In the genomic region with DNA sequence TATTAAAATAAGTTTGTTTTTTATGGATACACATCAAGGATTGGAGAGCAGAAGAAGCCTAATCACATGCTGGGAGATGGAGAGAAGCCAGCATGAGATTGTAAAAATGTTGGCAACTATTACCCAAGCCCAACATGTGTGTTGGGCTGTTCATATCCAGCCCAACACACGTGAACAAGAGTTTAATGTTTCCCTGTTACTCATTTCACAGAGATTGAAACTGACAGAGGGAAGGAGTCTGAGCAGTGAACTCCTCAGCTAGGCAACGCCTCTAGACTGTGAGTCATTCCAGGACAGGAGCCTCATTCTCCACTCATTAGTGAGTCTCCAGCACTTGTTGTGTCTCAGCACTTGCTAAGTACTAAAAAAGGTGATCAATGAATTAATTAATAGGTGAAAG, we compare ENCODE assay signal across 9 cellular contexts. TPM values are rescaled to one million over a fixed set of nuclear protein-coding genes. Genes with fewer than 3 reads are reported as not detected.
DNase-seq lines count a peak whose midpoint lies in the region; ATAC-seq, FAIRE-seq and TF ChIP-seq lines count a peak whose summit lies in the region.
"Had no signal": no experiment of that assay in that cellular context is flagged by ENCODE, and none has a peak within 500 bp of the region (broad histone marks: within the 10 kb centered on the region; RNA-seq: fewer than 3 reads in every experiment).

No MANE protein-coding gene starts in this region.

- H3K4me1 ChIP-seq in left lung (no peaks in the 10 kb centered on the region), kidney (ENCODE audit: control insufficient read depth in 1 of 2, insufficient read depth in 1 of 2, low read depth in 1 of 2, low read length in 2 of 2) (no peaks in the 10 kb centered on the region)

- no peak overlapping the region for H3K9ac ChIP-seq in kidney (ENCODE audit: low read length in 2 of 2)

- no peaks in the 10 kb centered on the region for H3K27me3 ChIP-seq in MG63
- no peaks in the 10 kb centered on the region for H3K27me3 ChIP-seq in left lung

- H3K4me3 ChIP-seq in MG63 (no peak overlapping the region), left lung (no peak overlapping the region), kidney (ENCODE audit: low read length in 2 of 2) (no peak overlapping the region)

- H3K27ac ChIP-seq in left lung (no peak overlapping the region), kidney (ENCODE audit: low read depth in 2 of 2, low read length in 2 of 2) (no peak overlapping the region)

- no peak for TF ChIP-seq CTCF in left lung (IDR thresholded peaks at IDR 0.05)
- no peak for TF ChIP-seq CTCF in kidney (IDR thresholded peaks at IDR 0.05; ENCODE audit: borderline replicate concordance, extremely low read depth, insufficient read depth)

- intact Hi-C loops in left lung (cut with DNase I) = no loop called here
- intact Hi-C loops in kidney (cut with DNase I) = no loop called here

- FAIRE-seq in kidney (lab: Jason Lieb, UNC) = no peak

- ATAC-seq in GM18519 (IDR thresholded peaks at IDR 0.05; ENCODE audit: low FRiP score, unreplicated experiment) = peak; percentile 99
- peak; percentile 46 for ATAC-seq in left lung

- DNase-seq in HCEC 1CT (peak; percentile 85), MG63 (peak; percentile 28), left lung (no peak), kidney (no peak)
- DNase-seq in stimulated activated CD4-positive, alpha-beta T cell treated with anti-CD3 and anti-CD28 coated beads, Interleukin-15, amount 100 ng/mL, for 24 hours = no peak
- no peak for DNase-seq in activated CD4-positive, alpha-beta T cell treated with anti-CD3 and anti-CD28 coated beads for 4 hours
- no peak for DNase-seq in stimulated activated naive CD4-positive, alpha-beta T cell (lab: John Stamatoyannopoulos, UW)
- DNase-seq: NCI-H1048 had no signal

- H3K9me3 ChIP-seq in MG63 (no peaks in the 10 kb centered on the region; the same call in 1 of the 2 replicates), left lung (no peaks in the 10 kb centered on the region), kidney (ENCODE audit: control insufficient read depth in 1 of 2, low read length in 2 of 2) (no peaks in the 10 kb centered on the region)

- H3K36me3 ChIP-seq in MG63 (no peaks in the 10 kb centered on the region; the same call in 1 of the 2 replicates), left lung (no peaks in the 10 kb centered on the region), kidney (ENCODE audit: control insufficient read depth in 1 of 2, insufficient read depth in 2 of 2, low read length in 2 of 2) (no peaks in the 10 kb centered on the region)

RNA-seq across cellular contexts. Expression of gene CMSS1, which starts 43.2 kb away (rescaled TPM):
- 48.9 and 141 TPM in 2 replicates for total RNA-seq in MG63 (2014; rRNA removed; shearing (Covaris generic); ENCODE audit: low replicate concordance)
- 10 to 100 TPM; 13.4 to 32.7 TPM for total RNA-seq in left lung
- 27.0 TPM for total RNA-seq in kidney
- polyA plus RNA-seq in kidney (ENCODE audit: insufficient read depth, low read depth, low replicate concordance) = 26.4 TPM

Comparison
In these comparisons a context has a peak if more than half of its experiments do, and no peak if none do; other contexts are left out.
1. DNase-seq: peak in HCEC 1CT (single experiment) and MG63 (single experiment); none in left lung (0 of 2), kidney (single experiment), stimulated activated CD4-positive, alpha-beta T cell treated with anti-CD3 and anti-CD28 coated beads, Interleukin-15, amount 100 ng/mL, for 24 hours (single experiment), activated CD4-positive, alpha-beta T cell treated with anti-CD3 and anti-CD28 coated beads for 4 hours (0 of 2) and stimulated activated naive CD4-positive, alpha-beta T cell (0 of 6).